10 cellular contexts compared by ENCODE assay signal in the genomic region with DNA sequence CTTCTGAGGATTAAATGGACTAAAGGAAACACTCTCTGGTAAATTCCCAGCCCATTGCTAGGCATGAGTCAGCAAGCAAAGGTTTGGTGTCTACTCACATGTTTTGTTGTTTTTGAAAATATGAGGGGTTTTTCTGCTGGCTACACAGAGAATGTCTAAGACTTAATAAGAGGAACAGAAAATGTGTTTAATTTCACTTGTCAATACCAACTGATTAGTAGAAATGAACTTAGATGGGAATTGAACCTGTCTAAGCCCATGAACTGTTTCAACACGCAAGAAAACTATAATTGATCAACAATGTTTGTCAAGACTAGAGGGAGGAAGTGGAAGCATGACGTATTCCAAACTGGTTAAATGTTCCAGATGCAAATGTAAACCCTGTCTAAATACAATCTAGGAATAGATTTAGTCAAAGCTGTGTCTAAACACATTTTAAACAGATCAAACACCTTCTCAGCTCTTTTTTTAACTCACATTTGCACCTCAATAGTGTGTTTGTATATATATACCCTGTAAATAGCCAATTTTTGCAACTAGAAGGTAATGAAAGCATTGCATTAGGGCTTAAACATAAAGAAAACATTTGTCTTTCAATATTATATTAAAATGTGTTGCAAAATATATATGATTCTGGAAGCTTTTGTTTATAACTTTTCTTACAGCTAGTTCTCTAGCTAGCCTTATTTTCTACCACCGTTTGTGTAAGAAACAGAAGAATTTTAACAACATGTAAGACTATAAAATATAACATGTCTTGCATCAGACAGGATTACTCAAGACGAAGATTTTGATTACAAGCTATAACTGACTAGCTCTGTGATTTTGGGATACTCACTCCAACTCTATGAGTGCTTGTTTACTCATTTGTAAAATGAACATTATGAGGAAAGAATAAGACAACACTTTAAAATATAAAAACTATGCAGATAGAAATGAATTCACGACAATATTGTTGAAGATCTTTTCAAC.
DNase-seq lines count a peak whose midpoint lies in the region; ATAC-seq and TF ChIP-seq lines count a peak whose summit lies in the region.
"Had no signal": no experiment of that assay in that cellular context is flagged by ENCODE, and none has a peak within 500 bp of the region (broad histone marks: within the 10 kb centered on the region; RNA-seq: fewer than 3 reads in every experiment).

No MANE protein-coding gene starts in this region.

- in situ Hi-C loops in mammary epithelial cell (cut with MboI; ENCODE audit: low sequenced_read_pairs in 2 of 2) = no loop called here

- H3K36me3 ChIP-seq in mammary epithelial cell (ENCODE audit: insufficient read depth, low read length) (no peaks in the 10 kb centered on the region), testis (ENCODE audit: low read depth, missing control alignments) (no peaks in the 10 kb centered on the region)
- H3K36me3 ChIP-seq: pancreas had no signal

- H3K9ac ChIP-seq in mammary epithelial cell (ENCODE audit: insufficient read depth, low read length) = no peak overlapping the region

- intact Hi-C loops in mammary epithelial cell (cut with micrococcal nuclease) (no loop called here), testis (cut with DNase I; ENCODE audit: low total_unique reads) (no loop called here)

- H3K27ac ChIP-seq in mammary epithelial cell (ENCODE audit: insufficient read depth, low read depth, low read length) = no peak overlapping the region
- H3K27ac ChIP-seq in testis = no peak overlapping the region
- H3K27ac ChIP-seq: C4-2B, pancreas had no signal

- H3K4me2 ChIP-seq in mammary epithelial cell (ENCODE audit: insufficient read depth, low read depth, low read length) = no peak overlapping the region

- no TSS peak for BruUV-seq in mammary epithelial cell (replicated peaks; lab: Mats Ljungman, UMichigan)

- CTCF ChIA-PET in mammary epithelial cell (lab: Charles Lee; ENCODE audit: low non-redundant PET) = no interaction called here

- TF ChIP-seq CTCF in AG10803 (conservative IDR thresholded peaks at IDR 0.05; ENCODE audit: low read length) (no peak), mammary epithelial cell (conservative IDR thresholded peaks at IDR 0.05 in 1 of 2, IDR thresholded peaks at IDR 0.05 in 1 of 2; ENCODE audit: extremely low read depth in 1 of 2, insufficient read depth in 1 of 2, low read depth in 1 of 2, low read length in 2 of 2) (no peak), testis (IDR thresholded peaks at IDR 0.05) (no peak)

- H3K79me2 ChIP-seq in mammary epithelial cell (ENCODE audit: insufficient read depth, low read length) = no peaks in the 10 kb centered on the region

- H3K4me3 ChIP-seq in AG10803 (ENCODE audit: low read length) = no peak overlapping the region
- H3K4me3 ChIP-seq in mammary epithelial cell (replicated peaks in 1 of 3; ENCODE audit: insufficient read depth in 1 of 3, low read depth in 2 of 3, low read length in 3 of 3) = no peak overlapping the region
- no peak overlapping the region for H3K4me3 ChIP-seq in testis
- H3K4me3 ChIP-seq: pancreas had no signal

- H3K27me3 ChIP-seq in mammary epithelial cell (ENCODE audit: insufficient read depth, low read length) (no peaks in the 10 kb centered on the region), testis (no peaks in the 10 kb centered on the region)
- H3K27me3 ChIP-seq: pancreas had no signal

- no peak for TF ChIP-seq POLR2A in testis (IDR thresholded peaks at IDR 0.05)

- H3K9me3 ChIP-seq in mammary epithelial cell (replicated peaks; ENCODE audit: insufficient read depth, low read length) (no peaks in the 10 kb centered on the region), testis (no peaks in the 10 kb centered on the region)
- H3K9me3 ChIP-seq: pancreas had no signal

- peak; percentile 20 for DNase-seq in AG10803 (ENCODE audit: low read depth)
- peak; percentile 62 for DNase-seq in mammary epithelial cell
- DNase-seq in pons (ENCODE audit: low spot score) = no peak
- DNase-seq in activated CD8-positive, alpha-beta memory T cell treated with anti-CD3 and anti-CD28 coated beads for 24 hours = no peak
- DNase-seq in HUDEP-2 (lab: John Stamatoyannopoulos, UW; ENCODE audit: unreplicated experiment in 76 of 76) = no peak
- DNase-seq in testis = no peak
- DNase-seq: pancreas had no signal

- 70% methylated on average over 5 of the region's 5 CpGs for WGBS in mammary epithelial cell (ENCODE audit: low coverage, missing lambda C conversion rate)
- 85 to 89% methylated on average over 5 of the region's 5 CpGs for WGBS in testis, 2 donors

- dilution Hi-C loops in mammary epithelial cell (cut with HindIII; ENCODE audit: low sequenced_read_pairs) = no loop called here

- no peak overlapping the region for H2AFZ ChIP-seq in mammary epithelial cell (ENCODE audit: low read depth, low read length)

- H4K20me1 ChIP-seq in mammary epithelial cell (ENCODE audit: insufficient read depth, low read length) = no peaks in the 10 kb centered on the region

- H3K4me1 ChIP-seq in mammary epithelial cell (ENCODE audit: insufficient read depth, low read length) (no peaks in the 10 kb centered on the region), testis (no peaks in the 10 kb centered on the region)
- H3K4me1 ChIP-seq: pancreas had no signal

- ATAC-seq in GM21390 (IDR thresholded peaks at IDR 0.05; ENCODE audit: unreplicated experiment) (peak; percentile 84), HG03354 (IDR thresholded peaks at IDR 0.05; ENCODE audit: poor library complexity, severe bottlenecking, unreplicated experiment) (peak; percentile 65)
- ATAC-seq: pancreas had no signal

Comparison
In these comparisons a context has a peak if more than half of its experiments do, and no peak if none do; other contexts are left out.
1. DNase-seq: peak in AG10803 (single experiment) and mammary epithelial cell (single experiment); none in pons (single experiment), activated CD8-positive, alpha-beta memory T cell treated with anti-CD3 and anti-CD28 coated beads for 24 hours (single experiment), HUDEP-2 (0 of 76) and testis (single experiment).